In the genomic region with DNA sequence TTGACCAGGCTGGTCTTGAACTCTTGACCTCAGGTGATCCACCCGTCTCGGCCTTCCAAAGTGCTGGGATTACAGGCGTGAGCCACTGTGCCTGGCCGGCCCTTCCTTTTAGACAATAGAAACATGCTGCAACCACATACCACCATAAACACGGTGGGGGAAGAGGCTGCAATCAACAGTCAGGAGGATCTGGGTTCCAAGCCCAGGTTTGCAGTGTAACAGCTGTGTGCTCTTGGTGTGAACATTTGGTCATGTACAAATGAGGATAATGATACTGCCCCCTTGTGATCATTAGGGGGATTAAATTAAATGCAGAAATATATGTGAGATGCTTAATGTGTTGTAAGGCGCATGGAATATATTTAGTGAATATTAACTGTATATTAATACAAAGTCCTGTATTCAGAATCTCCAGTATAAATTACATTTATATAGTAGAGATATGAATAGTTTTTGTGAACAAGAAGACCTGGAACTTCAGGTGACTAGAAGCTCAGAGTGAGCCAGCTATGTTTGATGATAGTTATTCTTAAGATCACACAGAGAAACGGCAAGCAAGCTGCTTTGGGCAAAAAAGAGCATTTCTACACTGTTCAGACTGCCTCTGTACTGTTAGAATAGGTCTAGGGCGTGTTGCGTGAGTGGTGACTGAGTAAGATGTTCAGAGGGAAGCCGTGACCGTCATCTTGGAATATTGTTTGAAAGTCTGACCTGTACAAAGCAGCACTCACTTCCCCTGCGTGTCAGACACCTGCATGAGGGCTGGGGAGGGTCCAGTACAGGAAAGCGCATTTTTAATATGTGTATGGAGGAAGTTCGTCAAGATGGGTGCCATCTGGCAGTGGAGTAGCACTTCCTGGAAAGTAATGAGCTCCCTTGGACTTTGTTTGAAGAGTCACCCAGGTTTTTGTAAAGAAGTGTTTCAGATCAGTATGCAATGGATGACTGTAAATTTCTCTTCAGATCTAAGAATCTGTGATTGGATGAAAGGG, we compare ENCODE assay signal across 9 cellular contexts.
A peak's percentile ranks its signal among the peaks of the same experiment; 100 is the strongest.
DNase-seq lines count a peak whose midpoint lies in the region; ATAC-seq and TF ChIP-seq lines count a peak whose summit lies in the region.
"Had no signal": no experiment of that assay in that cellular context is flagged by ENCODE, and none has a peak within 500 bp of the region (broad histone marks: within the 10 kb centered on the region; RNA-seq: fewer than 3 reads in every experiment).

No MANE protein-coding gene starts in this region.

- no peak overlapping the region for H3K4me3 ChIP-seq in CD4-positive, alpha-beta memory T cell (ENCODE audit: low read length in 2 of 2)
- no peak overlapping the region for H3K4me3 ChIP-seq in fibroblast of villous mesenchyme (ENCODE audit: low read depth, low read length)
- H3K4me3 ChIP-seq in gastrocnemius medialis, result no peak overlapping the region

- H3K36me3 Mint-ChIP-seq in CD4-positive, alpha-beta memory T cell, result no peaks in the 10 kb centered on the region
- H3K36me3 Mint-ChIP-seq: natural killer cell treated with Interleukin-12 subunit alpha and Interleukin-12 subunit beta and Interleukin-15 and Interleukin-18, amount 100 ng/mL, for 72 hours had no signal

- H3K36me3 ChIP-seq in CD4-positive, alpha-beta memory T cell (ENCODE audit: insufficient read depth, low read length), result no peaks in the 10 kb centered on the region
- no peaks in the 10 kb centered on the region for H3K36me3 ChIP-seq in gastrocnemius medialis

- peak overlapping the region in 3 of 7 donors; percentile 5 to 55 (median 47) for H3K27ac Mint-ChIP-seq in CD4-positive, alpha-beta memory T cell
- H3K27ac Mint-ChIP-seq: natural killer cell treated with Interleukin-12 subunit alpha and Interleukin-12 subunit beta and Interleukin-15 and Interleukin-18, amount 100 ng/mL, for 72 hours had no signal

- peak in 4 of 5 donors; percentile 33 to 43 (median 36) for DNase-seq in CD4-positive, alpha-beta memory T cell
- DNase-seq in LHCN-M2 (ENCODE audit: low read depth) (peak; percentile 77), SW480 (ENCODE audit: low spot score) (peak; percentile 67), fibroblast of villous mesenchyme (ENCODE audit: low read depth) (peak; percentile 81), gastrocnemius medialis (peak in 1 of 2 donors; percentile 33), posterior vena cava (ENCODE audit: low spot score) (no peak)

- no peak overlapping the region for H3K4me3 Mint-ChIP-seq in CD4-positive, alpha-beta memory T cell
- H3K4me3 Mint-ChIP-seq: natural killer cell treated with Interleukin-12 subunit alpha and Interleukin-12 subunit beta and Interleukin-15 and Interleukin-18, amount 100 ng/mL, for 72 hours had no signal

- in situ Hi-C loops in gastrocnemius medialis (cut with MboI; ENCODE audit: low sequenced_read_pairs in 4 of 4), result loop anchor here in 3 of 4 donors (25.0 kb wide), 2 partner anchors 95 to 370 kb away; no protein-coding TSS in a partner anchor

- peak; percentile 57 for TF ChIP-seq CTCF in fibroblast of villous mesenchyme (IDR thresholded peaks at IDR 0.05; ENCODE audit: insufficient read depth, low read depth, low read length)
- TF ChIP-seq CTCF in gastrocnemius medialis (IDR thresholded peaks at IDR 0.05 in 4 of 5, conservative IDR thresholded peaks at IDR 0.05 in 1 of 5), result peak; percentile 41 to 56 (median 47)

- CTCF ChIA-PET in CD4-positive, alpha-beta memory T cell (lab: Charles Lee; ENCODE audit: partially characterized antibody), result interaction anchor here (0.8 to 7.5 kb wide), 21 partner anchors 8 to 362 kb away, joined by 3 to 137 read pairs (median 3); no protein-coding TSS in a partner anchor

- intact Hi-C loops in CD4-positive, alpha-beta memory T cell (cut with micrococcal nuclease), result loop anchor here (1.0 kb wide), 2 partner anchors 103 to 363 kb away; no protein-coding TSS in a partner anchor
- intact Hi-C loops in gastrocnemius medialis (cut with DNase I; ENCODE audit: low total_unique reads), result loop anchor here (5.0 kb wide), 1 partner anchor 195 kb away; no protein-coding TSS in a partner anchor
- intact Hi-C loops in posterior vena cava (cut with DNase I), result no loop called here

- no peak for TF ChIP-seq POLR2A in gastrocnemius medialis (IDR thresholded peaks at IDR 0.05)

- H3K9me3 ChIP-seq in CD4-positive, alpha-beta memory T cell (ENCODE audit: control insufficient read depth in 1 of 2, low read length in 2 of 2), result no peaks in the 10 kb centered on the region
- no peaks in the 10 kb centered on the region for H3K9me3 ChIP-seq in gastrocnemius medialis

- peaks cover 0 to 2% (median 0%) of the 10 kb centered on the region in 8 donors for H3K9me3 Mint-ChIP-seq in CD4-positive, alpha-beta memory T cell
- H3K9me3 Mint-ChIP-seq: natural killer cell treated with Interleukin-12 subunit alpha and Interleukin-12 subunit beta and Interleukin-15 and Interleukin-18, amount 100 ng/mL, for 72 hours had no signal

- ATAC-seq in GM18511 (IDR thresholded peaks at IDR 0.05; ENCODE audit: unreplicated experiment), result peak; percentile 58
- ATAC-seq in gastrocnemius medialis, result peak in 1 of 2 donors; percentile 57
- ATAC-seq in HG03039 (IDR thresholded peaks at IDR 0.05; ENCODE audit: unreplicated experiment), result no peak

- H3K4me1 Mint-ChIP-seq in CD4-positive, alpha-beta memory T cell, result peaks cover 0 to 4% (median 1%) of the 10 kb centered on the region in 4 donors

- no peaks in the 10 kb centered on the region for H3K4me1 ChIP-seq in CD4-positive, alpha-beta memory T cell (ENCODE audit: insufficient read depth, low read length)
- peaks cover 9 to 25% of the 10 kb centered on the region in 2 donors for H3K4me1 ChIP-seq in gastrocnemius medialis

- H3K27ac ChIP-seq in CD4-positive, alpha-beta memory T cell (ENCODE audit: low read depth, low read length), result no peak overlapping the region
- H3K27ac ChIP-seq in gastrocnemius medialis, result no peak overlapping the region

- peaks cover 0 to 6% of the 10 kb centered on the region in 2 donors for H3K27me3 Mint-ChIP-seq in CD4-positive, alpha-beta memory T cell
- H3K27me3 Mint-ChIP-seq: natural killer cell treated with Interleukin-12 subunit alpha and Interleukin-12 subunit beta and Interleukin-15 and Interleukin-18, amount 100 ng/mL, for 72 hours had no signal

- POLR2A ChIA-PET in CD4-positive, alpha-beta memory T cell (lab: Charles Lee; ENCODE audit: partially characterized antibody), result interaction anchor here (1.0 kb wide), 1 partner anchor 9 kb away, joined by 3 read pairs; no protein-coding TSS in a partner anchor

- H3K27me3 ChIP-seq in CD4-positive, alpha-beta memory T cell (ENCODE audit: insufficient read depth, low read length), result no peaks in the 10 kb centered on the region
- H3K27me3 ChIP-seq in gastrocnemius medialis, result no peaks in the 10 kb centered on the region

Comparison
In these comparisons a context has a peak if more than half of its experiments do, and no peak if none do; other contexts are left out.
1. intact Hi-C loops: an anchor here in CD4-positive, alpha-beta memory T cell (1.0 kb wide) and gastrocnemius medialis (5.0 kb wide); none called in posterior vena cava.